ENCODE assay signal across 21 cellular contexts in genomic region chr11:124642628-124643027, GRCh38. TPM values are rescaled to one million over a fixed set of nuclear protein-coding genes. Genes with fewer than 3 reads are reported as not detected.
DNase-seq lines count a peak whose midpoint lies in the region; FAIRE-seq and TF ChIP-seq lines count a peak whose summit lies in the region.
"Had no signal": no experiment of that assay in that cellular context is flagged by ENCODE, and none has a peak within 500 bp of the region (broad histone marks: within the 10 kb centered on the region; RNA-seq: fewer than 3 reads in every experiment).

No MANE protein-coding gene starts in this region.

- no peak overlapping the region for H3K9ac ChIP-seq in GM23248
- H3K9ac ChIP-seq in astrocyte (ENCODE audit: low read length), result no peak overlapping the region
- no peak overlapping the region for H3K9ac ChIP-seq in smooth muscle cell (ENCODE audit: low read depth)

- H3K9me3 Mint-ChIP-seq in HFFc6 (no peaks in the 10 kb centered on the region), astrocyte (ENCODE audit: unreplicated experiment) (peaks cover 1% of the 10 kb centered on the region)
- H3K9me3 Mint-ChIP-seq: CD4-positive, alpha-beta T cell; IgD-negative memory B cell had no signal

- TF ChIP-seq POLR2A in transverse colon (IDR thresholded peaks at IDR 0.05), result no peak

- H3K27ac Mint-ChIP-seq in HFFc6 (peak overlapping the region; percentile 92), astrocyte (ENCODE audit: unreplicated experiment) (no peak overlapping the region)
- H3K27ac Mint-ChIP-seq: CD4-positive, alpha-beta T cell had no signal

- DNase-seq in GM23248 (no peak), HFFc6 (no peak), astrocyte (ENCODE audit: low read depth) (no peak), smooth muscle cell (lab: John Stamatoyannopoulos, UW; ENCODE audit: unreplicated experiment) (no peak), transverse colon (no peak), NOMO-1 (lab: John Stamatoyannopoulos, UW; ENCODE audit: unreplicated experiment in 2 of 2) (no peak), AG08395 (ENCODE audit: low spot score) (no peak)
- DNase-seq: ACHN; AML-193; Caco-2; CD4-positive, alpha-beta T cell; GDM1; GOT3; H7; KG1 had no signal

- H3K4me1 Mint-ChIP-seq in HFFc6 (ENCODE audit: low read depth), result peaks cover 38% of the 10 kb centered on the region
- H3K4me1 Mint-ChIP-seq in astrocyte (ENCODE audit: low read depth, unreplicated experiment), result peaks cover 16% of the 10 kb centered on the region

- H3K4me1 ChIP-seq in GM23248 (ENCODE audit: insufficient read depth) (peaks cover 22% of the 10 kb centered on the region), astrocyte (ENCODE audit: insufficient read depth, low read length) (peaks cover 18% of the 10 kb centered on the region), smooth muscle cell (ENCODE audit: low read depth) (peaks cover 5% of the 10 kb centered on the region), transverse colon (peaks cover 0 to 5% (median 2%) of the 10 kb centered on the region in 4 donors)
- H3K4me1 ChIP-seq: Caco-2 had no signal

- H4K20me1 ChIP-seq in GM23248 (ENCODE audit: insufficient read depth) (no peaks in the 10 kb centered on the region), astrocyte (ENCODE audit: insufficient read depth, low read length) (no peaks in the 10 kb centered on the region), smooth muscle cell (ENCODE audit: low read depth) (no peaks in the 10 kb centered on the region)

- H3K27ac ChIP-seq in GM23248 (peak overlapping the region; percentile 86; the same call in 1 of the 2 replicates), astrocyte (ENCODE audit: low read depth, low read length) (peak overlapping the region; percentile 22), smooth muscle cell (ENCODE audit: low read depth) (peak overlapping the region; percentile 91), transverse colon (no peak overlapping the region)
- H3K27ac ChIP-seq: C4-2B had no signal

- H3K9me3 ChIP-seq in GM23248 (ENCODE audit: low read depth) (no peaks in the 10 kb centered on the region), astrocyte (ENCODE audit: insufficient read depth, low read depth, low read length) (no peaks in the 10 kb centered on the region), smooth muscle cell (replicated peaks; ENCODE audit: low read depth) (no peaks in the 10 kb centered on the region), transverse colon (no peaks in the 10 kb centered on the region)
- H3K9me3 ChIP-seq: Caco-2 had no signal

- H3K4me2 ChIP-seq in GM23248 (ENCODE audit: unreplicated experiment) (no peak overlapping the region), astrocyte (ENCODE audit: low read length) (no peak overlapping the region), smooth muscle cell (no peak overlapping the region)

- in situ Hi-C loops in GM23248 (cut with MboI), result no loop called here
- in situ Hi-C loops in transverse colon (cut with MboI; ENCODE audit: low pct_ligation_motif_present in 1 of 4, low pct_unique_long_range_greater_than_20kb in 1 of 4, low sequenced_read_pairs in 3 of 4), result no loop called here

- WGBS in GM23248 (ENCODE audit: low coverage in 1 of 2, low lambda C conversion rate in 2 of 2, missing lambda C conversion rate in 2 of 2), 2 experiments, result 92 to 97% methylated on average over 3 of the region's 3 CpGs
- 97% methylated on average over 3 of the region's 3 CpGs for WGBS in smooth muscle cell (ENCODE audit: low lambda C conversion rate)
- 93 to 100% methylated on average over 1 to 3 of the region's 3 CpGs for WGBS in transverse colon (ENCODE audit: low coverage in 1 of 2), 2 donors

- H3K27me3 Mint-ChIP-seq in HFFc6 (ENCODE audit: insufficient read depth) (no peaks in the 10 kb centered on the region; the same call in 1 of the 2 replicates), astrocyte (ENCODE audit: low read depth, unreplicated experiment) (no peaks in the 10 kb centered on the region)
- H3K27me3 Mint-ChIP-seq: CD4-positive, alpha-beta T cell; IgD-negative memory B cell had no signal

- no peaks in the 10 kb centered on the region for H3K79me2 ChIP-seq in GM23248 (ENCODE audit: insufficient read depth)
- no peaks in the 10 kb centered on the region for H3K79me2 ChIP-seq in astrocyte (ENCODE audit: insufficient read depth, low read length)
- H3K79me2 ChIP-seq in smooth muscle cell (ENCODE audit: low read depth), result no peaks in the 10 kb centered on the region

- TF ChIP-seq CTCF in HFFc6 (IDR thresholded peaks at IDR 0.05) (no peak), astrocyte (IDR thresholded peaks at IDR 0.05; ENCODE audit: insufficient read depth, low read depth, low read length) (no peak), smooth muscle cell (IDR thresholded peaks at IDR 0.05; ENCODE audit: borderline replicate concordance, insufficient read depth, poor library complexity, severe bottlenecking) (no peak), transverse colon (IDR thresholded peaks at IDR 0.05) (no peak)

- H3K4me3 Mint-ChIP-seq in HFFc6 (peak overlapping the region; percentile 65; the same call in 1 of the 2 replicates), astrocyte (ENCODE audit: unreplicated experiment) (no peak overlapping the region)
- H3K4me3 Mint-ChIP-seq: CD4-positive, alpha-beta T cell; IgD-negative memory B cell had no signal

- H2AFZ ChIP-seq in GM23248, result no peak overlapping the region
- no peak overlapping the region for H2AFZ ChIP-seq in astrocyte (ENCODE audit: low read depth, low read length)
- H2AFZ ChIP-seq in smooth muscle cell (ENCODE audit: low read depth), result no peak overlapping the region

- H3K9me2 ChIP-seq in GM23248 (ENCODE audit: insufficient read depth), result no peaks in the 10 kb centered on the region

- no peak overlapping the region for H3K4me3 ChIP-seq in GM23248
- H3K4me3 ChIP-seq in astrocyte (ENCODE audit: insufficient read depth, low read depth, low read length), result no peak overlapping the region
- H3K4me3 ChIP-seq in smooth muscle cell, result no peak overlapping the region
- no peak overlapping the region for H3K4me3 ChIP-seq in transverse colon

- H3K36me3 ChIP-seq in GM23248 (ENCODE audit: low read depth), result no peaks in the 10 kb centered on the region
- H3K36me3 ChIP-seq in astrocyte (ENCODE audit: insufficient read depth, low read length), result no peaks in the 10 kb centered on the region
- H3K36me3 ChIP-seq in smooth muscle cell (ENCODE audit: low read depth), result no peaks in the 10 kb centered on the region
- H3K36me3 ChIP-seq in transverse colon, result peaks cover 0 to 7% (median 2%) of the 10 kb centered on the region in 4 donors

- H3K36me3 Mint-ChIP-seq in HFFc6 (ENCODE audit: low read depth) (peaks cover 9% of the 10 kb centered on the region; the same call in 1 of the 2 replicates), astrocyte (ENCODE audit: low read depth, unreplicated experiment) (peaks cover 3% of the 10 kb centered on the region)

- peaks cover 31% of the 10 kb centered on the region for H3F3A ChIP-seq in GM23248 (ENCODE audit: insufficient read depth)
- H3F3A ChIP-seq in smooth muscle cell (ENCODE audit: low read depth), result peaks cover 11% of the 10 kb centered on the region

- H3K27me3 ChIP-seq in GM23248 (replicated peaks; ENCODE audit: insufficient read depth) (no peaks in the 10 kb centered on the region), astrocyte (ENCODE audit: insufficient read depth, low read length) (no peaks in the 10 kb centered on the region), smooth muscle cell (ENCODE audit: low read depth) (no peaks in the 10 kb centered on the region), transverse colon (no peaks in the 10 kb centered on the region)

- intact Hi-C loops in transverse colon (cut with DNase I; ENCODE audit: low total_unique reads), result no loop called here

- no peak for FAIRE-seq in astrocyte (lab: Jason Lieb, UNC)
- FAIRE-seq: A204.1, D721Med, HTR-8/SVneo had no signal

- TF ChIP-seq EP300 in transverse colon (IDR thresholded peaks at IDR 0.05; ENCODE audit: low read depth), result no peak

RNA-seq across cellular contexts. Expression of gene TBRG1, which starts 20.0 kb away (rescaled TPM):
- 25.8 and 27.6 TPM in 2 replicates for total RNA-seq in GM23248 (2014; rRNA removed; shearing (Covaris generic))
- polyA plus RNA-seq in GM23248 (2016; fragmentation: Nextera tagmentation; extraction: Ambion mirVana), result 43.1 and 43.5 TPM in 2 replicates
- total RNA-seq in HFFc6 (2021; fragmentation: NEBNext Ultra II Directional; extraction: Animal tissue kit (Norgen Biotek cat#: 25700)), result 10 to 100 TPM; 18.8 to 25.9 (median 24.1) TPM
- total RNA-seq in astrocyte, result 34.6 and 36.8 TPM in 2 replicates
- 23.4 and 30.6 TPM in 2 replicates for total RNA-seq in smooth muscle cell
- 28.5 and 28.9 TPM in 2 replicates for polyA plus RNA-seq in smooth muscle cell
- total RNA-seq in transverse colon, result 10 to 100 TPM; 19.8 to 44.0 (median 30.3) TPM

RNA-seq across cellular contexts. Expression of gene SIAE, which starts 30.9 kb away (rescaled TPM):
- 19.5 and 22.6 TPM in 2 replicates for total RNA-seq in GM23248 (2014; rRNA removed; shearing (Covaris generic))
- polyA plus RNA-seq in GM23248 (2016; fragmentation: Nextera tagmentation; extraction: Ambion mirVana) (7.2 and 9.2 TPM in 2 replicates), smooth muscle cell (9.7 and 11.5 TPM in 2 replicates)
- total RNA-seq in HFFc6 (2021; fragmentation: NEBNext Ultra II Directional; extraction: Animal tissue kit (Norgen Biotek cat#: 25700)), result 10 to 100 TPM in 5 of 6 experiments, 1 to 10 TPM in 1; 9.2 to 14.4 (median 11.3) TPM
- total RNA-seq in astrocyte (15.4 and 18.5 TPM in 2 replicates), smooth muscle cell (12.5 and 14.1 TPM in 2 replicates), transverse colon (100 to 1,000 TPM in 1 of 4 donors, 10 to 100 TPM in 3; 38.4 to 183 (median 81.2) TPM)

RNA-seq across cellular contexts. Expression of gene SPA17, which starts 31.1 kb away (rescaled TPM):
- 4.9 and 6.5 TPM in 2 replicates for total RNA-seq in GM23248 (2014; rRNA removed; shearing (Covaris generic))
- 12.4 and 14.0 TPM in 2 replicates for polyA plus RNA-seq in GM23248 (2016; fragmentation: Nextera tagmentation; extraction: Ambion mirVana)
- 10 to 100 TPM in 1 of 6 experiments, 1 to 10 TPM in 5; 5.0 to 10.2 (median 9.1) TPM for total RNA-seq in HFFc6 (2021; fragmentation: NEBNext Ultra II Directional; extraction: Animal tissue kit (Norgen Biotek cat#: 25700))
- 5.0 and 6.2 TPM in 2 replicates for total RNA-seq in astrocyte
- 6.1 and 12.2 TPM in 2 replicates for total RNA-seq in smooth muscle cell
- polyA plus RNA-seq in smooth muscle cell, result 7.4 and 9.2 TPM in 2 replicates
- total RNA-seq in transverse colon, result 1 to 10 TPM; 1.6 to 9.0 (median 6.1) TPM

RNA-seq across cellular contexts. Expression of gene PANX3, which starts 31.4 kb away (rescaled TPM):
- total RNA-seq in GM23248 (2014; rRNA removed; shearing (Covaris generic)), result not detected in 2 replicates
- not detected in 2 replicates for polyA plus RNA-seq in GM23248 (2016; fragmentation: Nextera tagmentation; extraction: Ambion mirVana)
- not detected for total RNA-seq in HFFc6 (2021; fragmentation: NEBNext Ultra II Directional; extraction: Animal tissue kit (Norgen Biotek cat#: 25700))
- total RNA-seq in astrocyte, result not detected in 2 replicates
- total RNA-seq in smooth muscle cell, result not detected in 2 replicates
- not detected in 2 replicates for polyA plus RNA-seq in smooth muscle cell
- total RNA-seq in transverse colon, result under 1 TPM in 1 of 4 donors, not detected in 3; 0.41 TPM
- total RNA-seq: Caco-2; CD4-positive, alpha-beta T cell; H7 had no signal
- polyA plus RNA-seq: BJ, IgD-negative memory B cell had no signal

Comparison
In these comparisons a context has a peak if more than half of its experiments do, and no peak if none do; other contexts are left out.
1. H3K27ac ChIP-seq: peak in GM23248 (single experiment), astrocyte (single experiment) and smooth muscle cell (single experiment); none in transverse colon (0 of 4).